In genomic region chr11:9250139-9250582, GRCh38 we compare ENCODE assay signal across 8 cellular contexts. TPM values are rescaled to one million over a fixed set of nuclear protein-coding genes. Genes with fewer than 3 reads are reported as not detected.
DNase-seq lines count a peak whose midpoint lies in the region; ATAC-seq and TF ChIP-seq lines count a peak whose summit lies in the region.

No MANE protein-coding gene starts in this region.

- intact Hi-C loops in psoas muscle (cut with DNase I) = no loop called here

- peaks cover 11% of the 10 kb centered on the region for H3K4me1 ChIP-seq in psoas muscle

- H3K36me3 ChIP-seq in psoas muscle (ENCODE audit: insufficient read depth in 1 of 2, low read depth in 1 of 2) = no peaks in the 10 kb centered on the region

- WGBS in psoas muscle, 3 donors = 38 to 45% (median 41%) methylated on average over 2 of the region's 2 CpGs

- TF ChIP-seq CTCF in choroid plexus epithelial cell (conservative IDR thresholded peaks at IDR 0.05; ENCODE audit: low read depth, low read length) (peak; percentile 26), psoas muscle (IDR thresholded peaks at IDR 0.05) (no peak)

- H3K4me3 ChIP-seq in choroid plexus epithelial cell (ENCODE audit: low read depth, low read length) (no peak overlapping the region), psoas muscle (no peak overlapping the region)

- ATAC-seq in GM18511 (IDR thresholded peaks at IDR 0.05; ENCODE audit: unreplicated experiment) (peak; percentile 80), GM21737 (IDR thresholded peaks at IDR 0.05; ENCODE audit: unreplicated experiment) (peak; percentile 73), psoas muscle (no peak)

- H3K9me3 ChIP-seq in psoas muscle = no peaks in the 10 kb centered on the region

- DNase-seq in MV-4-11 (lab: John Stamatoyannopoulos, UW) = peak; percentile 35
- peak; percentile 53 for DNase-seq in choroid plexus epithelial cell (ENCODE audit: low read depth)
- DNase-seq in effector CD8-positive, alpha-beta T cell (lab: John Stamatoyannopoulos, UW) = no peak
- no peak for DNase-seq in NCI-H524 treated with DMSO at 0.1 percent for 48 hours (lab: John Stamatoyannopoulos, UW)
- DNase-seq in middle frontal gyrus (ENCODE audit: extremely low spot score, low spot score) = no peak
- no peak for DNase-seq in psoas muscle

- no peaks in the 10 kb centered on the region for H3K27me3 ChIP-seq in psoas muscle (ENCODE audit: insufficient read depth in 3 of 3, low read length in 2 of 3)

- no peak overlapping the region for H3K27ac ChIP-seq in psoas muscle

RNA-seq across cellular contexts. Expression of gene DENND5A, which starts 15.0 kb away (rescaled TPM):
- total RNA-seq in psoas muscle = 10 to 100 TPM; 27.2 to 45.1 (median 32.3) TPM
- polyA plus RNA-seq in psoas muscle = 10 to 100 TPM; 27.4 to 82.1 (median 30.3) TPM

Comparison
In these comparisons a context has a peak if more than half of its experiments do, and no peak if none do; other contexts are left out.
1. ATAC-seq: peak in GM18511 (single experiment) and GM21737 (single experiment); none in psoas muscle (0 of 4).
2. DNase-seq: peak in MV-4-11 (single experiment) and choroid plexus epithelial cell (single experiment); none in effector CD8-positive, alpha-beta T cell (single experiment), NCI-H524 treated with DMSO at 0.1 percent for 48 hours (single experiment), middle frontal gyrus (single experiment) and psoas muscle (0 of 2).